13 cellular contexts compared by ENCODE assay signal in genomic region chrX:16825306-16826035, GRCh38. TPM values are rescaled to one million over a fixed set of nuclear protein-coding genes. Genes with fewer than 3 reads are reported as not detected.
DNase-seq lines count a peak whose midpoint lies in the region; FAIRE-seq and TF ChIP-seq lines count a peak whose summit lies in the region.
"Had no signal": no experiment of that assay in that cellular context is flagged by ENCODE, and none has a peak within 500 bp of the region (broad histone marks: within the 10 kb centered on the region; RNA-seq: fewer than 3 reads in every experiment).

No MANE protein-coding gene starts in this region.

- no peak for FAIRE-seq in kidney (lab: Jason Lieb, UNC)

- peak overlapping the region; percentile 93 for H3K27ac ChIP-seq in mammary epithelial cell (ENCODE audit: insufficient read depth, low read depth, low read length)
- no peak overlapping the region for H3K27ac ChIP-seq in kidney (ENCODE audit: low read depth in 2 of 2, low read length in 2 of 2)
- no peak overlapping the region for H3K27ac ChIP-seq in OCI-LY7 (ENCODE audit: low read depth, low read length, poor library complexity, severe bottlenecking)
- H3K27ac ChIP-seq: PC-9 had no signal

- H3K79me2 ChIP-seq in mammary epithelial cell (ENCODE audit: insufficient read depth, low read length) = peaks cover 8% of the 10 kb centered on the region
- H3K79me2 ChIP-seq in OCI-LY7 (ENCODE audit: insufficient read depth, low read depth, low read length) = no peaks in the 10 kb centered on the region

- H4K20me1 ChIP-seq in mammary epithelial cell (ENCODE audit: insufficient read depth, low read length) (no peaks in the 10 kb centered on the region), OCI-LY7 (ENCODE audit: insufficient read depth, low read length) (no peaks in the 10 kb centered on the region)

- DNase-seq in EH (ENCODE audit: low read depth) (peak; percentile 46), HT-29 (ENCODE audit: low spot score) (peak; percentile 17), mammary epithelial cell (peak; percentile 74), iris pigment epithelial cell (ENCODE audit: low read depth) (peak; percentile 88), kidney (no peak), UCSD-AML1 (lab: John Stamatoyannopoulos, UW; ENCODE audit: unreplicated experiment) (no peak), OCI-LY7 (ENCODE audit: low spot score) (no peak)
- DNase-seq in activated CD4-positive, CD25-positive, alpha-beta regulatory T cell treated with anti-CD3 and anti-CD28 coated beads, Interleukin-2, amount 50 U/mL, for 72 hours = no peak
- DNase-seq: CD4-positive, alpha-beta T cell; effector memory CD8-positive, alpha-beta T cell; NCI-H510A; stimulated activated naive B cell treated with anti-CD40 and anti-IgM and Interleukin-4, amounts not matched to agents 10 μg/mL and 1 μg/mL and 100 μg/mL, for 72 hours had no signal

- H3K36me3 ChIP-seq in mammary epithelial cell (ENCODE audit: insufficient read depth, low read length) = peaks cover 9% of the 10 kb centered on the region
- H3K36me3 ChIP-seq in kidney (ENCODE audit: control insufficient read depth in 1 of 2, insufficient read depth in 2 of 2, low read length in 2 of 2) = peaks cover 0 to 4% of the 10 kb centered on the region in 2 donors
- peaks cover 78% of the 10 kb centered on the region for H3K36me3 ChIP-seq in OCI-LY7 (ENCODE audit: insufficient read depth, low read length)

- in situ Hi-C loops in mammary epithelial cell (cut with MboI; ENCODE audit: low sequenced_read_pairs in 2 of 2) = no loop called here

- BruUV-seq in mammary epithelial cell (replicated peaks; lab: Mats Ljungman, UMichigan) (no TSS peak), OCI-LY7 (replicated peaks; lab: Mats Ljungman, UMichigan) (no TSS peak)

- dilution Hi-C loops in mammary epithelial cell (cut with HindIII; ENCODE audit: low sequenced_read_pairs) = no loop called here

- no peaks in the 10 kb centered on the region for H3K27me3 ChIP-seq in mammary epithelial cell (ENCODE audit: insufficient read depth, low read length)

- intact Hi-C loops in mammary epithelial cell (cut with micrococcal nuclease) (loop anchor here (1.0 to 2.0 kb wide), 5 partner anchors 45 to 258 kb away; partner anchors contain the start of gene RBBP7), kidney (cut with DNase I) (no loop called here), OCI-LY7 (cut with micrococcal nuclease; ENCODE audit: unreplicated experiment) (loop anchor here (5.0 kb wide), 1 partner anchor 222 kb away; no protein-coding TSS in a partner anchor)

- POLR2A ChIA-PET in OCI-LY7 (lab: Charles Lee) = no interaction called here

- H3K4me3 ChIP-seq in mammary epithelial cell (replicated peaks in 1 of 3; ENCODE audit: insufficient read depth in 1 of 3, low read depth in 2 of 3, low read length in 3 of 3) (no peak overlapping the region), kidney (ENCODE audit: low read length in 2 of 2) (no peak overlapping the region), OCI-LY7 (ENCODE audit: low read depth, low read length, poor library complexity, severe bottlenecking) (no peak overlapping the region)
- H3K4me3 ChIP-seq: PC-9 had no signal

- no peaks in the 10 kb centered on the region for H3K9me3 ChIP-seq in mammary epithelial cell (replicated peaks; ENCODE audit: insufficient read depth, low read length)
- no peaks in the 10 kb centered on the region for H3K9me3 ChIP-seq in kidney (ENCODE audit: control insufficient read depth in 1 of 2, low read length in 2 of 2)
- H3K9me3 ChIP-seq in OCI-LY7 (ENCODE audit: low read length) = no peaks in the 10 kb centered on the region

- no peaks in the 10 kb centered on the region for H3K9me2 ChIP-seq in OCI-LY7 (ENCODE audit: insufficient read depth, low read length)

- no peak overlapping the region for H2AFZ ChIP-seq in mammary epithelial cell (ENCODE audit: low read depth, low read length)
- H2AFZ ChIP-seq in OCI-LY7 (ENCODE audit: low read length) = no peak overlapping the region
- H2AFZ ChIP-seq: PC-9 had no signal

- H3K4me1 ChIP-seq in mammary epithelial cell (ENCODE audit: insufficient read depth, low read length) = peaks cover 44% of the 10 kb centered on the region
- no peaks in the 10 kb centered on the region for H3K4me1 ChIP-seq in kidney (ENCODE audit: control insufficient read depth in 1 of 2, insufficient read depth in 1 of 2, low read depth in 1 of 2, low read length in 2 of 2)
- H3K4me1 ChIP-seq in OCI-LY7 (ENCODE audit: insufficient read depth, low read length, poor library complexity, severe bottlenecking) = no peaks in the 10 kb centered on the region

- H3K4me2 ChIP-seq in mammary epithelial cell (ENCODE audit: insufficient read depth, low read depth, low read length) (no peak overlapping the region), OCI-LY7 (ENCODE audit: low read length) (no peak overlapping the region)
- H3K4me2 ChIP-seq: PC-9 had no signal

- CTCF ChIA-PET in mammary epithelial cell (lab: Charles Lee; ENCODE audit: low non-redundant PET) = interaction anchor here (0.6 to 2.0 kb wide), 5 partner anchors 221 to 766 kb away, joined by 4 to 26 read pairs (median 5); no protein-coding TSS in a partner anchor
- CTCF ChIA-PET in OCI-LY7 (lab: Charles Lee; ENCODE audit: unreplicated experiment) = no interaction called here

- TF ChIP-seq CTCF in mammary epithelial cell (conservative IDR thresholded peaks at IDR 0.05 in 1 of 2, IDR thresholded peaks at IDR 0.05 in 1 of 2; ENCODE audit: extremely low read depth in 1 of 2, insufficient read depth in 1 of 2, low read depth in 1 of 2, low read length in 2 of 2) (no peak), kidney (IDR thresholded peaks at IDR 0.05; ENCODE audit: borderline replicate concordance, extremely low read depth, insufficient read depth) (no peak), OCI-LY7 (conservative IDR thresholded peaks at IDR 0.05; ENCODE audit: low read length) (no peak)

- H3K9ac ChIP-seq in mammary epithelial cell (ENCODE audit: insufficient read depth, low read length) (peak overlapping the region; percentile 49), kidney (ENCODE audit: low read length in 2 of 2) (no peak overlapping the region)

- 70% methylated on average over 7 of the region's 7 CpGs for WGBS in mammary epithelial cell (ENCODE audit: low coverage, missing lambda C conversion rate)

RNA-seq across cellular contexts. Expression of gene TXLNG, which starts 39.2 kb away (rescaled TPM):
- total RNA-seq in HT-29 (2014; rRNA removed; shearing (Covaris generic)) = 16.9 and 17.6 TPM in 2 replicates
- total RNA-seq in mammary epithelial cell = 10 to 100 TPM; 13.2 to 28.3 TPM
- polyA plus RNA-seq in mammary epithelial cell = 17.2 TPM
- polyA minus RNA-seq in mammary epithelial cell = 17.7 TPM
- 12.3 TPM for total RNA-seq in kidney
- polyA plus RNA-seq in kidney (ENCODE audit: insufficient read depth, low read depth, low replicate concordance) = 5.9 TPM
- total RNA-seq in OCI-LY7 (2014; rRNA removed; shearing (Covaris generic)) = 16.2 and 16.9 TPM in 2 replicates
- 20.1 and 22.0 TPM in 2 replicates for total RNA-seq in OCI-LY7 (2022)

RNA-seq across cellular contexts. Expression of gene RBBP7, which starts 44.7 kb away (rescaled TPM):
- total RNA-seq in HT-29 (2014; rRNA removed; shearing (Covaris generic)) = 89.0 and 109 TPM in 2 replicates
- 100 to 1,000 TPM in 1 of 2 donors, 10 to 100 TPM in 1; 95.9 to 170 TPM for total RNA-seq in mammary epithelial cell
- 147 TPM for polyA plus RNA-seq in mammary epithelial cell
- 119 TPM for polyA minus RNA-seq in mammary epithelial cell
- total RNA-seq in kidney = 95.2 TPM
- polyA plus RNA-seq in kidney (ENCODE audit: insufficient read depth, low read depth, low replicate concordance) = 112 TPM
- total RNA-seq in OCI-LY7 (2014; rRNA removed; shearing (Covaris generic)) = 144 and 161 TPM in 2 replicates
- 251 and 270 TPM in 2 replicates for total RNA-seq in OCI-LY7 (2022)

Comparison
In these comparisons a context has a peak if more than half of its experiments do, and no peak if none do; other contexts are left out.
1. DNase-seq: peak in EH (single experiment), HT-29 (single experiment), mammary epithelial cell (single experiment) and iris pigment epithelial cell (single experiment); none in kidney (single experiment), activated CD4-positive, CD25-positive, alpha-beta regulatory T cell treated with anti-CD3 and anti-CD28 coated beads, Interleukin-2, amount 50 U/mL, for 72 hours (single experiment), UCSD-AML1 (single experiment) and OCI-LY7 (single experiment).